2 cellular contexts compared by ENCODE assay signal in the genomic region with DNA sequence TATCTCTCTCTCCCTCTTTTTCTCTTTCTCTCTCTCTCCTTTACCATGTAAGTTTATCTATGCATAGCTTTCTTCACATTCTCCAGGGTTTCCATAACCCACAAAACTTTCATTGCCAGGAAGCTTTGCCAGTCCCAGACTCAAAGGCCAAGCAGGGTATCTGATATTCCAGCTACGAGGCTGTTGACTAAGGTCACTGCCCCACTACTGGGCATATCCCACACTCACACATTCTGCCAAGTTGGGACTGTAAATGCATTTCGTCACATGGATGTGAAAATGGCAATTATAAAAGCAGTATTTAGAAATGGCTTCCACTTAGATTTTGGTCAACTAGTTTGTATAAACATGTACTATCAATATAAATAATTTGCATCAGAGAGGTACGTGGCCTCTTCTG.
TF ChIP-seq lines count a peak whose summit lies in the region.

No MANE protein-coding gene starts in this region.

TF ChIP-seq in liver, 16 proteins besides CTCF, POLR2A, EP300 and RAD21 (continued from another document):
- TF ChIP-seq RXRA (IDR thresholded peaks at IDR 0.05) (peak; percentile 73 to 86), JUND (IDR thresholded peaks at IDR 0.05) (peak in 1 of 2 donors; percentile 31), TAF1 (conservative IDR thresholded peaks at IDR 0.05) (no peak), HNF4A (conservative IDR thresholded peaks at IDR 0.05) (peak; percentile 56 to 67), FOXA1 (IDR thresholded peaks at IDR 0.05) (no peak), YY1 (IDR thresholded peaks at IDR 0.05) (peak; percentile 70)
- TF ChIP-seq, protein P1, sequence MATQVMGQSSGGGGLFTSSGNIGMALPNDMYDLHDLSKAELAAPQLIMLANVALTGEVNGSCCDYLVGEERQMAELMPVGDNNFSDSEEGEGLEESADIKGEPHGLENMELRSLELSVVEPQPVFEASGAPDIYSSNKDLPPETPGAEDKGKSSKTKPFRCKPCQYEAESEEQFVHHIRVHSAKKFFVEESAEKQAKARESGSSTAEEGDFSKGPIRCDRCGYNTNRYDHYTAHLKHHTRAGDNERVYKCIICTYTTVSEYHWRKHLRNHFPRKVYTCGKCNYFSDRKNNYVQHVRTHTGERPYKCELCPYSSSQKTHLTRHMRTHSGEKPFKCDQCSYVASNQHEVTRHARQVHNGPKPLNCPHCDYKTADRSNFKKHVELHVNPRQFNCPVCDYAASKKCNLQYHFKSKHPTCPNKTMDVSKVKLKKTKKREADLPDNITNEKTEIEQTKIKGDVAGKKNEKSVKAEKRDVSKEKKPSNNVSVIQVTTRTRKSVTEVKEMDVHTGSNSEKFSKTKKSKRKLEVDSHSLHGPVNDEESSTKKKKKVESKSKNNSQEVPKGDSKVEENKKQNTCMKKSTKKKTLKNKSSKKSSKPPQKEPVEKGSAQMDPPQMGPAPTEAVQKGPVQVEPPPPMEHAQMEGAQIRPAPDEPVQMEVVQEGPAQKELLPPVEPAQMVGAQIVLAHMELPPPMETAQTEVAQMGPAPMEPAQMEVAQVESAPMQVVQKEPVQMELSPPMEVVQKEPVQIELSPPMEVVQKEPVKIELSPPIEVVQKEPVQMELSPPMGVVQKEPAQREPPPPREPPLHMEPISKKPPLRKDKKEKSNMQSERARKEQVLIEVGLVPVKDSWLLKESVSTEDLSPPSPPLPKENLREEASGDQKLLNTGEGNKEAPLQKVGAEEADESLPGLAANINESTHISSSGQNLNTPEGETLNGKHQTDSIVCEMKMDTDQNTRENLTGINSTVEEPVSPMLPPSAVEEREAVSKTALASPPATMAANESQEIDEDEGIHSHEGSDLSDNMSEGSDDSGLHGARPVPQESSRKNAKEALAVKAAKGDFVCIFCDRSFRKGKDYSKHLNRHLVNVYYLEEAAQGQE (IDR thresholded peaks at IDR 0.05) = no peak

TF ChIP-seq in HepG2, 621 proteins besides CTCF, POLR2A, EP300 and RAD21:
- no peak for TF ChIP-seq ZNF441 (CRISPR knock-in tag; IDR thresholded peaks at IDR 0.05; ENCODE audit: borderline replicate concordance)
